In the genomic region with DNA sequence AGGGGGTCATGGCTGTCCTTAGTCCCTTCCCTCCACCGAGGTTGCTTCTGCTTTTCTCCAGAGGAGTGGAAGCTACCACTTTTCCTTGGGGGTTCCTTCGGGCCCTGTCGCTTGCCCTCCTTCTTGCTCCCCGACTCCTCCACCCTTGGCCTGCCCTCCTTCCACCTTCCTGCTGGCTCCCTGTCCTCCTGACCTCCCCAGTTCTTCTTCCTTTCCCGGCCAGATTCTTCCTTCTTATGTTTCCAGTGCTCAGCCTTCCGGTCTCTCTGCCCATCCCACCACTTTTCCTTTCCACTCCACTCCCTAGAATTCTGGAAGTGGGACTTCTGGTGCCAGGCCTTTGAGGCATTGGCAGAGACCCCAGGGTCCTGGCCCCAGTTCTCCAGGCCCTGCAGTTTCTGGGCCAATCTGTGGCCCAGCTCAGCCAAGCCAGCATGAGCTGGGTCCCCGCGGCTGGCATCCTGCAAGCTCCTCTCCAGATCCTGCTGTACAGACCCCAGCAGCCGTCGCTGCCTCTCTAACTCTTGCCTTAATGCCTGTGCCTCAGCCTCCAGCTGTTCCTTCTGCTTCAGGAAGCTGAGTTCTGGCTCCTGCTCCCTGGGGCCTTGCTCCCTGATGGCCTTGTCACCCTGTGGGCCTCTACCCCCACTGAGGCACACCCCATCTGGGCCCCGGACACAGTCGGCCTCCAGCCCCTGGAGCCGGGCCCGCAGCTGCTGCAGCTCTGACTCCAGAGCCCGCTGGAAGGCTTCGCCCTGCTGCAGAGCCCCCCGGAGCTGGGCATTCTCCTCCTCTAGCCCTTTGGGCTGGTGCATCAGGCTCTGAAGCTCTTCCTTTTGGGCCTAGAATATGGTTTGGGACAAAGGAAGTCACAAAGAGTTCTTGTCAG, we compare ENCODE assay signal across 19 cellular contexts. TPM values are rescaled to one million over a fixed set of nuclear protein-coding genes. Genes with fewer than 3 reads are reported as not detected.
A peak's percentile ranks its signal among the peaks of the same experiment; 100 is the strongest.
DNase-seq lines count a peak whose midpoint lies in the region; ATAC-seq, FAIRE-seq and TF ChIP-seq lines count a peak whose summit lies in the region.
"Had no signal": no experiment of that assay in that cellular context is flagged by ENCODE, and none has a peak within 500 bp of the region (broad histone marks: within the 10 kb centered on the region; RNA-seq: fewer than 3 reads in every experiment).

No MANE protein-coding gene starts in this region.

- H3K9me3 ChIP-seq in HepG2 (ENCODE audit: low read length) (no peaks in the 10 kb centered on the region), right lobe of liver (no peaks in the 10 kb centered on the region), T-helper 17 cell (ENCODE audit: control insufficient read depth, low read length, poor library complexity, severe bottlenecking) (no peaks in the 10 kb centered on the region), thyroid gland (no peaks in the 10 kb centered on the region)
- H3K9me3 ChIP-seq: upper lobe of right lung had no signal

- TF ChIP-seq RAD21 in HepG2 (CRISPR knock-in tag; IDR thresholded peaks at IDR 0.05): no peak

- H3K27ac ChIP-seq in HepG2 (ENCODE audit: extremely low read length, insufficient read depth, low read length): peak overlapping the region; percentile 88
- H3K27ac ChIP-seq in right lobe of liver: no peak overlapping the region
- peak overlapping the region; percentile 8 to 85 (median 53) for H3K27ac ChIP-seq in thyroid gland
- H3K27ac ChIP-seq: brain microvascular endothelial cell, parathyroid adenoma, upper lobe of right lung, VCaP had no signal

- peaks cover 47% of the 10 kb centered on the region for H3K4me1 ChIP-seq in HepG2 (ENCODE audit: insufficient read depth, low read length)
- H3K4me1 ChIP-seq in right lobe of liver: peaks cover 0 to 28% (median 9%) of the 10 kb centered on the region in 4 donors
- peaks cover 15 to 48% of the 10 kb centered on the region in 2 donors for H3K4me1 ChIP-seq in thyroid gland

- no peak overlapping the region for H3K4me2 ChIP-seq in HepG2 (ENCODE audit: low read depth, low read length)
- H3K4me2 ChIP-seq: hepatocyte had no signal

- CTCF ChIA-PET in HepG2 (lab: Yijun Ruan, JAX; ENCODE audit: low intra/inter-chr PET ratio, low total read pairs): no interaction called here

- peak overlapping the region; percentile 86 for H3K4me3 Mint-ChIP-seq in T-helper 17 cell

- H3K9ac ChIP-seq in HepG2 (ENCODE audit: insufficient read depth, low read depth, low read length): no peak overlapping the region
- H3K9ac ChIP-seq: parathyroid adenoma had no signal

- in situ Hi-C loops in HepG2 (cut with HindIII; ENCODE audit: extremely low pct_ligation_motif_present, low pct_unique_long_range_greater_than_20kb): no loop called here

- H3K36me3 Mint-ChIP-seq in T-helper 17 cell (ENCODE audit: low read depth): peaks cover 10% of the 10 kb centered on the region

- H3K4me3 ChIP-seq in HepG2 (replicated peaks in 1 of 3; ENCODE audit: insufficient read depth in 1 of 3, low read depth in 2 of 3, low read length in 3 of 3) (no peak overlapping the region), right lobe of liver (no peak overlapping the region), thyroid gland (replicated peaks in 1 of 3) (no peak overlapping the region)
- H3K4me3 ChIP-seq: hepatocyte, lung, upper lobe of right lung had no signal

- no peaks in the 10 kb centered on the region for H4K20me1 ChIP-seq in HepG2 (ENCODE audit: insufficient read depth, low read length)

- H3K79me2 ChIP-seq in HepG2 (ENCODE audit: insufficient read depth, low read length): no peaks in the 10 kb centered on the region
- H3K79me2 ChIP-seq: hepatocyte, parathyroid adenoma had no signal

- H3K4me1 Mint-ChIP-seq in T-helper 17 cell: peaks cover 59% of the 10 kb centered on the region

- ATAC-seq in HepG2 (no peak), right lobe of liver (no peak), T-helper 17 cell (no peak), GM21786 (IDR thresholded peaks at IDR 0.05; ENCODE audit: unreplicated experiment) (no peak)
- ATAC-seq: upper lobe of right lung had no signal

- H2AFZ ChIP-seq in HepG2 (ENCODE audit: low read length): no peak overlapping the region
- H2AFZ ChIP-seq: hepatocyte, parathyroid adenoma had no signal

- H3K36me3 ChIP-seq in HepG2 (replicated peaks in 1 of 2; ENCODE audit: control insufficient read depth in 1 of 2, insufficient read depth in 2 of 2, low read length in 2 of 2): peaks cover 4 to 6% of the 10 kb centered on the region in 2 experiments; a peak in 2 of 5 replicates
- H3K36me3 ChIP-seq in right lobe of liver: peaks cover 0 to 7% (median 0%) of the 10 kb centered on the region in 4 donors
- H3K36me3 ChIP-seq in thyroid gland: peaks cover 4 to 11% of the 10 kb centered on the region in 2 donors

- POLR2A ChIA-PET in HepG2 (lab: Yijun Ruan, JAX): interaction anchor here (2.7 to 3.0 kb wide), 2 partner anchors 10 to 15 kb away, joined by 18 to 22 read pairs; a partner anchor contains a TSS

- no peak for FAIRE-seq in HepG2 (lab: Jason Lieb, UNC)
- FAIRE-seq: H1 had no signal

- WGBS in HepG2 (ENCODE audit: low lambda C conversion rate): 91% methylated on average over 17 of the region's 17 CpGs
- WGBS in right lobe of liver (ENCODE audit: insufficient coverage, low coverage, low lambda C conversion rate, missing lambda C conversion rate): 87% methylated on average over 13 of the region's 17 CpGs
- 78 to 81% methylated on average over 17 of the region's 17 CpGs for WGBS in thyroid gland, 2 donors

- intact Hi-C loops in HepG2 (cut with micrococcal nuclease; ENCODE audit: unreplicated experiment): no loop called here
- intact Hi-C loops in right lobe of liver (cut with DNase I): no loop called here
- intact Hi-C loops in thyroid gland (cut with DNase I): no loop called here

- TF ChIP-seq CTCF in HepG2 (CRISPR knock-in tag; IDR thresholded peaks at IDR 0.05) (no peak), right lobe of liver (IDR thresholded peaks at IDR 0.05) (no peak), thyroid gland (IDR thresholded peaks at IDR 0.05) (no peak)

- H3K27ac Mint-ChIP-seq in T-helper 17 cell: peak overlapping the region; percentile 100

- TF ChIP-seq EP300 in HepG2 (IDR thresholded peaks at IDR 0.05; ENCODE audit: low read depth in 2 of 2, low read length in 2 of 2): no peak
- no peak for TF ChIP-seq EP300 in HepG2 (CRISPR knock-in tag; IDR thresholded peaks at IDR 0.05; ENCODE audit: borderline replicate concordance)

- TF ChIP-seq POLR2A in HepG2 (IDR thresholded peaks at IDR 0.05; ENCODE audit: insufficient read depth in 1 of 2, low read depth in 2 of 2, low read length in 2 of 2) (no peak), right lobe of liver (IDR thresholded peaks at IDR 0.05) (no peak), thyroid gland (IDR thresholded peaks at IDR 0.05) (no peak)

- no TSS peak for BruUV-seq in HepG2 (replicated peaks; lab: Mats Ljungman, UMichigan)

- DNase-seq in HepG2 (ENCODE audit: low spot score) (no peak), right lobe of liver (no peak), T-helper 17 cell (no peak), medulla oblongata (ENCODE audit: extremely low spot score) (peak; percentile 56), thyroid gland (no peak), HK-2 (ENCODE audit: unreplicated experiment) (no peak)
- DNase-seq: activated naive CD4-positive, alpha-beta T cell treated with Interleukin-2 at 50 U/mL for 16 hours; brain microvascular endothelial cell; NCI-H1436; NCI-H2171; NCI-H526 treated with DMSO at 0.1 percent for 48 hours; Right ventricle myocardium superior; upper lobe of right lung had no signal

- no peaks in the 10 kb centered on the region for H3K27me3 Mint-ChIP-seq in T-helper 17 cell

- no peaks in the 10 kb centered on the region for H3K27me3 ChIP-seq in HepG2 (ENCODE audit: control insufficient read depth in 1 of 2, insufficient read depth in 2 of 2, low read length in 2 of 2)
- H3K27me3 ChIP-seq in right lobe of liver: no peaks in the 10 kb centered on the region
- H3K27me3 ChIP-seq in thyroid gland: no peaks in the 10 kb centered on the region
- H3K27me3 ChIP-seq: brain microvascular endothelial cell, hepatocyte, upper lobe of right lung had no signal

RNA-seq across cellular contexts. Expression of a gene that starts 9.7 kb away (rescaled TPM):
- total RNA-seq in HepG2 (2016; rRNA removed; fragmentation: Illumina TruSeq; extraction: Trizol) (3.9 and 7.5 TPM in 2 replicates), right lobe of liver (10 to 100 TPM; 16.9 to 34.5 (median 29.2) TPM), T-helper 17 cell (10 to 100 TPM; 19.0 to 19.9 TPM), thyroid gland (10 to 100 TPM; 15.0 to 28.2 (median 21.2) TPM)
- total RNA-seq in HepG2 (2016; cell fraction: cytosol; rRNA removed; fragmentation: Illumina TruSeq; extraction: Trizol; ENCODE audit: low read depth): 2.0 TPM in 2 replicates
- 4.1 and 6.4 TPM in 2 replicates for total RNA-seq in HepG2 (2016; cell fraction: insoluble cytoplasmic fraction; rRNA removed; fragmentation: Illumina TruSeq; extraction: Trizol)
- 4.3 and 4.8 TPM in 2 replicates for total RNA-seq in HepG2 (2016; cell fraction: membrane; rRNA removed; fragmentation: Illumina TruSeq; extraction: Trizol)
- total RNA-seq in HepG2 (2016; cell fraction: nucleus; rRNA removed; fragmentation: Illumina TruSeq; extraction: Trizol): 3.2 and 3.7 TPM in 2 replicates
- 12.6 and 17.4 TPM in 2 replicates for polyA plus RNA-seq in HepG2 (2011; rRNA removed)
- 19.0 and 20.6 TPM in 2 replicates for polyA plus RNA-seq in HepG2 (2011; cell fraction: cytosol; rRNA removed)
- polyA plus RNA-seq in HepG2 (2011; cell fraction: nucleus; rRNA removed): 3.9 and 6.7 TPM in 2 replicates
- 15.0 and 16.3 TPM in 2 replicates for polyA plus RNA-seq in HepG2 (2012)
- 8.8 and 9.3 TPM in 2 replicates for polyA plus RNA-seq in HepG2 (2016; cell fraction: cytosol; fragmentation: Illumina TruSeq; extraction: Trizol; ENCODE audit: low read depth)
- 20.0 and 21.9 TPM in 2 replicates for polyA plus RNA-seq in HepG2 (2016; cell fraction: insoluble cytoplasmic fraction; fragmentation: Illumina TruSeq; extraction: Trizol; ENCODE audit: low read depth)
- 12.0 and 14.8 TPM in 2 replicates for polyA plus RNA-seq in HepG2 (2016; cell fraction: membrane; fragmentation: Illumina TruSeq; extraction: Trizol; ENCODE audit: low read depth)
- 10.8 and 11.8 TPM in 2 replicates for polyA plus RNA-seq in HepG2 (2016; cell fraction: nucleus; fragmentation: Illumina TruSeq; extraction: Trizol; ENCODE audit: insufficient read depth, low read depth)
- polyA minus RNA-seq in HepG2 (2011; rRNA and poly(A)+ RNA removed; ENCODE audit: low replicate concordance): 8.2 and 17.7 TPM in 2 replicates
- polyA minus RNA-seq in HepG2 (2011; cell fraction: cytosol; rRNA and poly(A)+ RNA removed): 4.5 and 7.3 TPM in 2 replicates
- polyA minus RNA-seq in HepG2 (2011; cell fraction: nucleus; rRNA and poly(A)+ RNA removed): 2.1 and 4.5 TPM in 2 replicates

RNA-seq across cellular contexts. Expression of a gene that starts 9.7 kb away (rescaled TPM):
- total RNA-seq in HepG2 (2016; rRNA removed; fragmentation: Illumina TruSeq; extraction: Trizol): 7.3 and 16.3 TPM in 2 replicates
- total RNA-seq in HepG2 (2016; cell fraction: cytosol; rRNA removed; fragmentation: Illumina TruSeq; extraction: Trizol; ENCODE audit: low read depth): 2.0 and 2.1 TPM in 2 replicates
- 5.9 and 16.8 TPM in 2 replicates for total RNA-seq in HepG2 (2016; cell fraction: insoluble cytoplasmic fraction; rRNA removed; fragmentation: Illumina TruSeq; extraction: Trizol)
- total RNA-seq in HepG2 (2016; cell fraction: membrane; rRNA removed; fragmentation: Illumina TruSeq; extraction: Trizol): 2.1 and 2.2 TPM in 2 replicates
- total RNA-seq in HepG2 (2016; cell fraction: nucleus; rRNA removed; fragmentation: Illumina TruSeq; extraction: Trizol): 16.4 and 17.3 TPM in 2 replicates
- 31.9 and 40.0 TPM in 2 replicates for polyA plus RNA-seq in HepG2 (2011; rRNA removed)
- polyA plus RNA-seq in HepG2 (2011; cell fraction: cytosol; rRNA removed): 30.4 and 31.5 TPM in 2 replicates
- 31.2 and 36.7 TPM in 2 replicates for polyA plus RNA-seq in HepG2 (2011; cell fraction: nucleus; rRNA removed)
- polyA plus RNA-seq in HepG2 (2012): 17.1 and 23.1 TPM in 2 replicates
- polyA plus RNA-seq in HepG2 (2016; cell fraction: cytosol; fragmentation: Illumina TruSeq; extraction: Trizol; ENCODE audit: low read depth): 0.68 and 0.86 TPM in 2 replicates
- polyA plus RNA-seq in HepG2 (2016; cell fraction: insoluble cytoplasmic fraction; fragmentation: Illumina TruSeq; extraction: Trizol; ENCODE audit: low read depth): 5.1 and 5.5 TPM in 2 replicates
- 1.1 and 1.3 TPM in 2 replicates for polyA plus RNA-seq in HepG2 (2016; cell fraction: membrane; fragmentation: Illumina TruSeq; extraction: Trizol; ENCODE audit: low read depth)
- 22.7 and 24.2 TPM in 2 replicates for polyA plus RNA-seq in HepG2 (2016; cell fraction: nucleus; fragmentation: Illumina TruSeq; extraction: Trizol; ENCODE audit: insufficient read depth, low read depth)
- 25.2 and 29.8 TPM in 2 replicates for polyA minus RNA-seq in HepG2 (2011; rRNA and poly(A)+ RNA removed; ENCODE audit: low replicate concordance)
- polyA minus RNA-seq in HepG2 (2011; cell fraction: cytosol; rRNA and poly(A)+ RNA removed): 12.7 and 15.3 TPM in 2 replicates
- polyA minus RNA-seq in HepG2 (2011; cell fraction: nucleus; rRNA and poly(A)+ RNA removed): 12.6 and 15.4 TPM in 2 replicates
- total RNA-seq in right lobe of liver: 10 to 100 TPM; 16.7 to 25.9 (median 19.1) TPM
- total RNA-seq in T-helper 17 cell: 100 to 1,000 TPM; 634 to 767 TPM
- 100 to 1,000 TPM; 139 to 205 (median 181) TPM for total RNA-seq in thyroid gland

RNA-seq across cellular contexts. Expression of a gene that starts 15.4 kb away (rescaled TPM):
- 20.3 and 21.3 TPM in 2 replicates for total RNA-seq in HepG2 (2016; rRNA removed; fragmentation: Illumina TruSeq; extraction: Trizol)
- total RNA-seq in HepG2 (2016; cell fraction: cytosol; rRNA removed; fragmentation: Illumina TruSeq; extraction: Trizol; ENCODE audit: low read depth): 3.2 and 3.5 TPM in 2 replicates
- total RNA-seq in HepG2 (2016; cell fraction: insoluble cytoplasmic fraction; rRNA removed; fragmentation: Illumina TruSeq; extraction: Trizol): 19.3 and 19.4 TPM in 2 replicates
- 14.9 and 16.1 TPM in 2 replicates for total RNA-seq in HepG2 (2016; cell fraction: membrane; rRNA removed; fragmentation: Illumina TruSeq; extraction: Trizol)
- total RNA-seq in HepG2 (2016; cell fraction: nucleus; rRNA removed; fragmentation: Illumina TruSeq; extraction: Trizol): 10.9 and 15.3 TPM in 2 replicates
- 21.8 and 24.3 TPM in 2 replicates for polyA plus RNA-seq in HepG2 (2011; rRNA removed)
- polyA plus RNA-seq in HepG2 (2011; cell fraction: cytosol; rRNA removed): 16.5 and 18.4 TPM in 2 replicates
- 31.3 and 35.1 TPM in 2 replicates for polyA plus RNA-seq in HepG2 (2011; cell fraction: nucleus; rRNA removed)
- 16.9 and 18.8 TPM in 2 replicates for polyA plus RNA-seq in HepG2 (2012)
- 3.3 TPM in 2 replicates for polyA plus RNA-seq in HepG2 (2016; cell fraction: cytosol; fragmentation: Illumina TruSeq; extraction: Trizol; ENCODE audit: low read depth)
- 23.0 and 27.3 TPM in 2 replicates for polyA plus RNA-seq in HepG2 (2016; cell fraction: insoluble cytoplasmic fraction; fragmentation: Illumina TruSeq; extraction: Trizol; ENCODE audit: low read depth)
- 11.9 and 12.7 TPM in 2 replicates for polyA plus RNA-seq in HepG2 (2016; cell fraction: membrane; fragmentation: Illumina TruSeq; extraction: Trizol; ENCODE audit: low read depth)
- 25.6 and 27.8 TPM in 2 replicates for polyA plus RNA-seq in HepG2 (2016; cell fraction: nucleus; fragmentation: Illumina TruSeq; extraction: Trizol; ENCODE audit: insufficient read depth, low read depth)
- polyA minus RNA-seq in HepG2 (2011; rRNA and poly(A)+ RNA removed; ENCODE audit: low replicate concordance): 20.6 and 39.8 TPM in 2 replicates
- 12.1 and 13.1 TPM in 2 replicates for polyA minus RNA-seq in HepG2 (2011; cell fraction: cytosol; rRNA and poly(A)+ RNA removed)
- 11.5 and 15.9 TPM in 2 replicates for polyA minus RNA-seq in HepG2 (2011; cell fraction: nucleus; rRNA and poly(A)+ RNA removed)
- total RNA-seq in right lobe of liver: 10 to 100 TPM in 4 of 6 experiments, 1 to 10 TPM in 2; 9.1 to 13.5 (median 10.9) TPM
- 10 to 100 TPM; 34.7 to 45.1 TPM for total RNA-seq in T-helper 17 cell
- 10 to 100 TPM; 28.6 to 48.3 (median 42.9) TPM for total RNA-seq in thyroid gland

RNA-seq across cellular contexts. Expression of a gene that starts 24.3 kb away (rescaled TPM):
- total RNA-seq in HepG2 (2016; rRNA removed; fragmentation: Illumina TruSeq; extraction: Trizol) (52.0 and 55.0 TPM in 2 replicates), right lobe of liver (100 to 1,000 TPM in 1 of 6 experiments, 10 to 100 TPM in 5; 44.6 to 108 (median 75.3) TPM), T-helper 17 cell (100 to 1,000 TPM in 1 of 2 donors, 10 to 100 TPM in 1; 99.5 to 105 TPM), thyroid gland (100 to 1,000 TPM; 108 to 168 (median 123) TPM)
- 10.4 and 11.4 TPM in 2 replicates for total RNA-seq in HepG2 (2016; cell fraction: cytosol; rRNA removed; fragmentation: Illumina TruSeq; extraction: Trizol; ENCODE audit: low read depth)
- total RNA-seq in HepG2 (2016; cell fraction: insoluble cytoplasmic fraction; rRNA removed; fragmentation: Illumina TruSeq; extraction: Trizol): 43.4 and 62.0 TPM in 2 replicates
- 32.4 and 34.5 TPM in 2 replicates for total RNA-seq in HepG2 (2016; cell fraction: membrane; rRNA removed; fragmentation: Illumina TruSeq; extraction: Trizol)
- 38.5 and 42.7 TPM in 2 replicates for total RNA-seq in HepG2 (2016; cell fraction: nucleus; rRNA removed; fragmentation: Illumina TruSeq; extraction: Trizol)
- polyA plus RNA-seq in HepG2 (2011; rRNA removed): 137 and 146 TPM in 2 replicates
- polyA plus RNA-seq in HepG2 (2011; cell fraction: cytosol; rRNA removed): 58.2 and 72.4 TPM in 2 replicates
- 261 and 328 TPM in 2 replicates for polyA plus RNA-seq in HepG2 (2011; cell fraction: nucleus; rRNA removed)
- 46.9 and 60.8 TPM in 2 replicates for polyA plus RNA-seq in HepG2 (2012)
- polyA plus RNA-seq in HepG2 (2016; cell fraction: cytosol; fragmentation: Illumina TruSeq; extraction: Trizol; ENCODE audit: low read depth): 13.4 and 13.5 TPM in 2 replicates
- 59.8 and 73.1 TPM in 2 replicates for polyA plus RNA-seq in HepG2 (2016; cell fraction: insoluble cytoplasmic fraction; fragmentation: Illumina TruSeq; extraction: Trizol; ENCODE audit: low read depth)
- polyA plus RNA-seq in HepG2 (2016; cell fraction: membrane; fragmentation: Illumina TruSeq; extraction: Trizol; ENCODE audit: low read depth): 34.6 and 37.7 TPM in 2 replicates
- 141 and 171 TPM in 2 replicates for polyA plus RNA-seq in HepG2 (2016; cell fraction: nucleus; fragmentation: Illumina TruSeq; extraction: Trizol; ENCODE audit: insufficient read depth, low read depth)
- 119 and 193 TPM in 2 replicates for polyA minus RNA-seq in HepG2 (2011; rRNA and poly(A)+ RNA removed; ENCODE audit: low replicate concordance)
- 49.8 and 52.4 TPM in 2 replicates for polyA minus RNA-seq in HepG2 (2011; cell fraction: cytosol; rRNA and poly(A)+ RNA removed)
- 37.5 and 41.5 TPM in 2 replicates for polyA minus RNA-seq in HepG2 (2011; cell fraction: nucleus; rRNA and poly(A)+ RNA removed)

RNA-seq across cellular contexts. Expression of a gene that starts 28.3 kb away (rescaled TPM):
- total RNA-seq in HepG2 (2016; rRNA removed; fragmentation: Illumina TruSeq; extraction: Trizol): 217 and 268 TPM in 2 replicates
- total RNA-seq in HepG2 (2016; cell fraction: cytosol; rRNA removed; fragmentation: Illumina TruSeq; extraction: Trizol; ENCODE audit: low read depth): 95.8 and 111 TPM in 2 replicates
- 219 and 283 TPM in 2 replicates for total RNA-seq in HepG2 (2016; cell fraction: insoluble cytoplasmic fraction; rRNA removed; fragmentation: Illumina TruSeq; extraction: Trizol)
- total RNA-seq in HepG2 (2016; cell fraction: membrane; rRNA removed; fragmentation: Illumina TruSeq; extraction: Trizol): 160 and 171 TPM in 2 replicates
- total RNA-seq in HepG2 (2016; cell fraction: nucleus; rRNA removed; fragmentation: Illumina TruSeq; extraction: Trizol): 75.7 and 82.8 TPM in 2 replicates
- polyA plus RNA-seq in HepG2 (2011; rRNA removed): 122 and 222 TPM in 2 replicates
- 141 and 184 TPM in 2 replicates for polyA plus RNA-seq in HepG2 (2011; cell fraction: cytosol; rRNA removed)
- 54.7 and 67.5 TPM in 2 replicates for polyA plus RNA-seq in HepG2 (2011; cell fraction: nucleus; rRNA removed)
- 103 and 128 TPM in 2 replicates for polyA plus RNA-seq in HepG2 (2012)
- polyA plus RNA-seq in HepG2 (2016; cell fraction: cytosol; fragmentation: Illumina TruSeq; extraction: Trizol; ENCODE audit: low read depth): 98.3 and 114 TPM in 2 replicates
- polyA plus RNA-seq in HepG2 (2016; cell fraction: insoluble cytoplasmic fraction; fragmentation: Illumina TruSeq; extraction: Trizol; ENCODE audit: low read depth): 306 and 328 TPM in 2 replicates
- 149 and 155 TPM in 2 replicates for polyA plus RNA-seq in HepG2 (2016; cell fraction: membrane; fragmentation: Illumina TruSeq; extraction: Trizol; ENCODE audit: low read depth)
- 139 and 158 TPM in 2 replicates for polyA plus RNA-seq in HepG2 (2016; cell fraction: nucleus; fragmentation: Illumina TruSeq; extraction: Trizol; ENCODE audit: insufficient read depth, low read depth)
- polyA minus RNA-seq in HepG2 (2011; rRNA and poly(A)+ RNA removed; ENCODE audit: low replicate concordance): 89.2 and 369 TPM in 2 replicates
- 31.4 and 39.6 TPM in 2 replicates for polyA minus RNA-seq in HepG2 (2011; cell fraction: cytosol; rRNA and poly(A)+ RNA removed)
- 20.0 and 31.2 TPM in 2 replicates for polyA minus RNA-seq in HepG2 (2011; cell fraction: nucleus; rRNA and poly(A)+ RNA removed)
- total RNA-seq in right lobe of liver: 10 to 100 TPM; 14.9 to 51.7 (median 23.1) TPM
- total RNA-seq in T-helper 17 cell: 1 to 10 TPM; 9.3 to 9.4 TPM
- total RNA-seq in thyroid gland: 10 to 100 TPM; 14.3 to 29.5 (median 22.6) TPM

Comparison
In these comparisons a context has a peak if more than half of its experiments do, and no peak if none do; other contexts are left out.
1. H3K27ac ChIP-seq: peak in HepG2 (single experiment) and thyroid gland (3 of 3); none in right lobe of liver (0 of 3).
2. RNA of a gene that starts 9.7 kb away (total RNA-seq): 634 to 767 TPM in T-helper 17 cell and 139 to 205 TPM in thyroid gland; 16.7 to 25.9 TPM in right lobe of liver and 2.0 to 17.3 TPM in HepG2; every median in the first group is over 4 times any median in the second.